15 cellular contexts compared by ENCODE assay signal in the genomic region with DNA sequence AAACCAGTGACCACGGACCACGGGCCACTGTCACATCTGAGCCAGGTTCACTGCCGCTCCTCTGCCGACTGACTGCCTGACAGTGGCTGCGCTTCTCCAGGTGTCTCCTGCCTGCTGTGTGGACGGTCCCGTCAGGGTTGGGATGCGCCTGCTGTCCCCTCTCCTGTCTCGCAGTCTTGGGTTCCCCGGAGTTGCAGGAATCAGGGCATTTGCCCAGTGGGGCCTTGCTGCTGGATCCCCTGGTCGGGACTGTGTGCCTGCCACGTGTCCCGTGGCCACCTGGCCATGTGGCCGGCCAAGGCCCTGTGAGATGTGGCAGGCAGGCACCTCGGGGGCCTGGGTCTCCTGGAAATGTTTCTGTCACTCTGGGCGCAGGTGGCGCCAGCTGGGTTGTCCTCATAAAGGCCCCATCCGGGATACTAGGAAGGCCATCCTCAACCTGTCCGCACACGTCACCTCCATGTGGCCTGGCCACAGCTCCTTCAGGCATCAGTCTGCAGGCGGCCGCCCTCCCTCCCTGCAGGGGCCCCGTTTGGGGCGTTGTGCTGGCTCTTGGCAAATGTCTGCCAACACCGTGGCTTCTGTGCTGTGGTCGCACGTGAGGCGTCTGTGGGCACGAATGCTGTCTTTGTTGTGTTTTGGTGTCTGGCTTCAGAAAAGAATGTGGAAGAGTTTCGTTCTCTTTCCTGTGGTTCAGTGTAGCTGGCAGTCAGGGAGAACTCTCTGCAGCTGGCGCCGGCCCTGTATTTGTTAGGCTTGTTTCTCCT. TPM values are rescaled to one million over a fixed set of nuclear protein-coding genes. Genes with fewer than 3 reads are reported as not detected.
DNase-seq lines count a peak whose midpoint lies in the region; ATAC-seq and TF ChIP-seq lines count a peak whose summit lies in the region.
"Had no signal": no experiment of that assay in that cellular context is flagged by ENCODE, and none has a peak within 500 bp of the region (broad histone marks: within the 10 kb centered on the region; RNA-seq: fewer than 3 reads in every experiment).

No MANE protein-coding gene starts in this region.

- intact Hi-C loops in left ventricle myocardium inferior (cut with micrococcal nuclease), result no loop called here

- peaks cover 24% of the 10 kb centered on the region for H3K4me1 Mint-ChIP-seq in activated CD8-positive, alpha-beta T cell treated with anti-CD3 and anti-CD28 coated beads, Interleukin-2, amount 10 ng/mL, durations not matched to agents 7 days and 5 days (ENCODE audit: low read depth)

- peaks cover 47% of the 10 kb centered on the region for H3K36me3 ChIP-seq in left ventricle myocardium inferior

- H3K27me3 Mint-ChIP-seq in activated CD8-positive, alpha-beta T cell treated with anti-CD3 and anti-CD28 coated beads, Interleukin-2, amount 10 ng/mL, durations not matched to agents 7 days and 5 days (ENCODE audit: low read depth), result no peaks in the 10 kb centered on the region

- peak; percentile 34 for DNase-seq in stimulated activated CD4-positive, alpha-beta T cell treated with anti-CD3 and anti-CD28 coated beads, Interleukin-15, amount 100 ng/mL, for 24 hours
- DNase-seq in stimulated activated CD4-positive, alpha-beta T cell treated with anti-CD3 and anti-CD28 coated beads, Interleukin-1b, Interleukin-23, amount 100 ng/mL, for 48 hours, result no peak
- DNase-seq in activated CD8-positive, alpha-beta T cell treated with anti-CD3 and anti-CD28 coated beads, Interleukin-2, amount 10 ng/mL, durations not matched to agents 7 days and 5 days, result peak; percentile 60
- DNase-seq in left ventricle myocardium inferior (no peak), GM19240 (ENCODE audit: insufficient read length, low spot score) (no peak)
- DNase-seq: cerebellar nuclear complex; EL; NCI-H1417; SHP77; stimulated activated CD8-positive, alpha-beta memory T cell treated with anti-CD3 and anti-CD28 coated beads, Interleukin-4, amount 100 ng/mL, for 48 hours had no signal

- H3K9me3 Mint-ChIP-seq in activated CD8-positive, alpha-beta T cell treated with anti-CD3 and anti-CD28 coated beads, Interleukin-2, amount 10 ng/mL, durations not matched to agents 7 days and 5 days (ENCODE audit: insufficient read depth), result no peaks in the 10 kb centered on the region

- CTCF ChIA-PET in activated CD8-positive, alpha-beta T cell treated with anti-CD3 and anti-CD28 coated beads, Interleukin-2, amount 10 ng/mL, durations not matched to agents 7 days and 5 days (lab: Charles Lee), result no interaction called here

- no peaks in the 10 kb centered on the region for H3K27me3 ChIP-seq in left ventricle myocardium inferior (ENCODE audit: low read depth)

- TF ChIP-seq CTCF in left ventricle myocardium inferior (IDR thresholded peaks at IDR 0.05; ENCODE audit: borderline replicate concordance), result no peak

- H3K27ac ChIP-seq in left ventricle myocardium inferior (replicated peaks), result peak overlapping the region; percentile 73

- peaks cover 89% of the 10 kb centered on the region for H3K4me1 ChIP-seq in left ventricle myocardium inferior

- H3K4me3 ChIP-seq in left ventricle myocardium inferior, result no peak overlapping the region

- peaks cover 47% of the 10 kb centered on the region for H3K36me3 Mint-ChIP-seq in activated CD8-positive, alpha-beta T cell treated with anti-CD3 and anti-CD28 coated beads, Interleukin-2, amount 10 ng/mL, durations not matched to agents 7 days and 5 days (ENCODE audit: low read depth)

- H3K9me3 ChIP-seq in left ventricle myocardium inferior (replicated peaks), result no peaks in the 10 kb centered on the region

- peak; percentile 55 for ATAC-seq in activated CD8-positive, alpha-beta T cell treated with anti-CD3 and anti-CD28 coated beads, Interleukin-2, amount 10 ng/mL, durations not matched to agents 7 days and 5 days
- ATAC-seq in HG03442 (IDR thresholded peaks at IDR 0.05; ENCODE audit: unreplicated experiment) (no peak), GM18861 (IDR thresholded peaks at IDR 0.05; ENCODE audit: unreplicated experiment) (no peak), HG03135 (IDR thresholded peaks at IDR 0.05; ENCODE audit: unreplicated experiment) (no peak)

- H3K4me3 Mint-ChIP-seq in activated CD8-positive, alpha-beta T cell treated with anti-CD3 and anti-CD28 coated beads, Interleukin-2, amount 10 ng/mL, durations not matched to agents 7 days and 5 days, result no peak overlapping the region

- peak overlapping the region; percentile 62 for H3K27ac Mint-ChIP-seq in activated CD8-positive, alpha-beta T cell treated with anti-CD3 and anti-CD28 coated beads, Interleukin-2, amount 10 ng/mL, durations not matched to agents 7 days and 5 days

- POLR2A ChIA-PET in activated CD8-positive, alpha-beta T cell treated with anti-CD3 and anti-CD28 coated beads, Interleukin-2, amount 10 ng/mL, durations not matched to agents 7 days and 5 days (lab: Charles Lee), result no interaction called here

RNA-seq across cellular contexts. Expression of gene TOR4A, which starts 6.4 kb away (rescaled TPM):
- 1 to 10 TPM; 6.6 to 7.0 TPM for total RNA-seq in activated CD8-positive, alpha-beta T cell treated with anti-CD3 and anti-CD28 coated beads, Interleukin-2, amount 10 ng/mL, durations not matched to agents 7 days and 5 days
- 16.3 TPM for total RNA-seq in left ventricle myocardium inferior

RNA-seq across cellular contexts. Expression of gene NELFB, which starts 16.0 kb away (rescaled TPM):
- 10 to 100 TPM; 68.6 to 68.8 TPM for total RNA-seq in activated CD8-positive, alpha-beta T cell treated with anti-CD3 and anti-CD28 coated beads, Interleukin-2, amount 10 ng/mL, durations not matched to agents 7 days and 5 days
- 35.2 TPM for total RNA-seq in left ventricle myocardium inferior

RNA-seq across cellular contexts. Expression of gene STPG3, which starts 20.0 kb away (rescaled TPM):
- not detected for total RNA-seq in activated CD8-positive, alpha-beta T cell treated with anti-CD3 and anti-CD28 coated beads, Interleukin-2, amount 10 ng/mL, durations not matched to agents 7 days and 5 days
- total RNA-seq in left ventricle myocardium inferior, result 0.58 TPM
- total RNA-seq: lung microvascular endothelial cell, NCI-H460 had no signal

RNA-seq across cellular contexts. Expression of gene TUBB4B, which starts 30.0 kb away (rescaled TPM):
- 100 to 1,000 TPM; 417 to 432 TPM for total RNA-seq in activated CD8-positive, alpha-beta T cell treated with anti-CD3 and anti-CD28 coated beads, Interleukin-2, amount 10 ng/mL, durations not matched to agents 7 days and 5 days
- 463 TPM for total RNA-seq in left ventricle myocardium inferior

RNA-seq across cellular contexts. Expression of gene NRARP, which starts 31.0 kb away (rescaled TPM):
- 1 to 10 TPM; 1.4 to 1.5 TPM for total RNA-seq in activated CD8-positive, alpha-beta T cell treated with anti-CD3 and anti-CD28 coated beads, Interleukin-2, amount 10 ng/mL, durations not matched to agents 7 days and 5 days
- total RNA-seq in left ventricle myocardium inferior, result 5.1 TPM

Comparison
In these comparisons a context has a peak if more than half of its experiments do, and no peak if none do; other contexts are left out.
1. DNase-seq: peak in stimulated activated CD4-positive, alpha-beta T cell treated with anti-CD3 and anti-CD28 coated beads, Interleukin-15, amount 100 ng/mL, for 24 hours (single experiment) and activated CD8-positive, alpha-beta T cell treated with anti-CD3 and anti-CD28 coated beads, Interleukin-2, amount 10 ng/mL, durations not matched to agents 7 days and 5 days (single experiment); none in stimulated activated CD4-positive, alpha-beta T cell treated with anti-CD3 and anti-CD28 coated beads, Interleukin-1b, Interleukin-23, amount 100 ng/mL, for 48 hours (single experiment), left ventricle myocardium inferior (single experiment) and GM19240 (single experiment).